10 cellular contexts compared by ENCODE assay signal in genomic region chr10:52443419-52444388, GRCh38.
DNase-seq lines count a peak whose midpoint lies in the region; ATAC-seq and TF ChIP-seq lines count a peak whose summit lies in the region.
"Had no signal": no experiment of that assay in that cellular context is flagged by ENCODE, and none has a peak within 500 bp of the region (broad histone marks: within the 10 kb centered on the region; RNA-seq: fewer than 3 reads in every experiment).

No MANE protein-coding gene starts in this region.

- no peak overlapping the region for H3K4me3 ChIP-seq in fibroblast of the aortic adventitia (ENCODE audit: low read depth, low read length)
- no peak overlapping the region for H3K4me3 ChIP-seq in skeletal muscle cell (ENCODE audit: low read depth, low read length)

- in situ Hi-C loops in SK-MEL-5 (cut with HindIII; ENCODE audit: low pct_unique_long_range_greater_than_20kb, low sequenced_read_pairs) = no loop called here

- ATAC-seq in HG03135 (IDR thresholded peaks at IDR 0.05; ENCODE audit: unreplicated experiment) = no peak

- TF ChIP-seq CTCF in fibroblast of the aortic adventitia (IDR thresholded peaks at IDR 0.05; ENCODE audit: insufficient read depth, low read length) = no peak

- peak; percentile 95 for DNase-seq in GM04503 (ENCODE audit: low read depth)
- peak; percentile 72 for DNase-seq in SK-MEL-5 (ENCODE audit: low read depth, low spot score)
- DNase-seq in fibroblast of the aortic adventitia (ENCODE audit: low read depth) = peak; percentile 97
- peak; percentile 60 for DNase-seq in skeletal muscle cell (ENCODE audit: low read depth)
- no peak for DNase-seq in germinal center (ENCODE audit: low spot score)
- no peak for DNase-seq in T-helper 9 cell
- no peak for DNase-seq in NCI-H2196 treated with DMSO at 0.1 percent for 48 hours (lab: John Stamatoyannopoulos, UW; ENCODE audit: unreplicated experiment)
- DNase-seq: activated gamma-delta T cell, Karpas-422 had no signal

Comparison
In these comparisons a context has a peak if more than half of its experiments do, and no peak if none do; other contexts are left out.
1. DNase-seq: peak in GM04503 (single experiment), SK-MEL-5 (single experiment), fibroblast of the aortic adventitia (single experiment) and skeletal muscle cell (single experiment); none in germinal center (single experiment), T-helper 9 cell (single experiment) and NCI-H2196 treated with DMSO at 0.1 percent for 48 hours (single experiment).